In the genomic region with DNA sequence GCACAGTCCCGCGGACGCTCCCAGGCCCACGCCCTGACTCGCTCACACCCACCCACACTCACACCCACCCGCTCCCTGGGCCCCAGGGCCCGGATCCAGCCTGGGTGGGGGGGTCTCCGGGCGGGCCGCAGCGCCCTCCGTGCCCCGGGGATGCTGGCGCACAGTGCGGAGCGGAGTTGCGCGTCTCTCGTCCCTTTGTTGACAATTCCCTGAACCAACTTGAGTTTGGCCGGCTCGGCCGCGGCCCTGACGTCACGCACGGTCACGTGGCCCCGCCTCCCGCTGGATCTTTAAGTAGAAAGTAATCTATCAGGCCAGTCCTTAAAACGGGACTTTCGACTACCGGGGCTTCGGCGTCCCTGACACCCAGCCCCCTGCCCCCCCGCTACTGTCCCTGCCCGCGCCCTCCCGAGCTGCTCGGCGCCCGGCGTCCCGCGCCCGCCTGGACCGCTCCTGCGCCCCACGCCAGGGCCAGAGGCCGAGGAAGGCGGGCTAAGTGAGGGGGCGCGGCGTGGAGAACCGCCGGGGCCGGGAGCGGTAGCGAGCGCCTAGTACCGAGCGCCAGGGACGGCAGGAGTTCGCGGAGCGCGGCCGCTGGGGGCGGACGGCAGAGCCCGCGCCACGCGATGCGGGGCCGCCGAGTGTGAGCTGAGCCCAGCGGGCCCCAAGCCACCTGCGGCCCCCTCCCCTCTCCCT, we compare ENCODE assay signal across 8 cellular contexts. TPM values are rescaled to one million over a fixed set of nuclear protein-coding genes. Genes with fewer than 3 reads are reported as not detected.
DNase-seq lines count a peak whose midpoint lies in the region; ATAC-seq, FAIRE-seq and TF ChIP-seq lines count a peak whose summit lies in the region.

A gene (plus strand): TSS at position 320 of the 696 bp plus-strand sequence. CDS start 492 bp downstream, outside the sequence.

- no peak for FAIRE-seq in HepG2 (lab: Jason Lieb, UNC)

- H4K20me1 ChIP-seq in PC-3 (ENCODE audit: low read length) (no peaks in the 10 kb centered on the region), HepG2 (ENCODE audit: insufficient read depth, low read length) (no peaks in the 10 kb centered on the region)

- POLR2A ChIA-PET in PC-3 (lab: Charles Lee; ENCODE audit: unreplicated experiment): no interaction called here
- POLR2A ChIA-PET in HepG2 (lab: Yijun Ruan, JAX): no interaction called here

- WGBS in HepG2 (ENCODE audit: low lambda C conversion rate): 80% methylated on average over 49 of the region's 78 CpGs

- H3K79me2 ChIP-seq in ACC112 (ENCODE audit: control insufficient read depth, insufficient read depth, low read length, unreplicated experiment): no peaks in the 10 kb centered on the region
- H3K79me2 ChIP-seq in PC-3 (ENCODE audit: low read length): no peaks in the 10 kb centered on the region
- H3K79me2 ChIP-seq in HepG2 (ENCODE audit: insufficient read depth, low read length): no peaks in the 10 kb centered on the region

- H2AFZ ChIP-seq in ACC112 (ENCODE audit: low read length, unreplicated experiment) (peak within 1 kb of the TSS; percentile 66), PC-3 (ENCODE audit: low read length) (peak within 1 kb of the TSS; percentile 99), HepG2 (ENCODE audit: low read length) (no peak within 1 kb of the TSS)

- H3K9me2 ChIP-seq in PC-3 (replicated peaks; ENCODE audit: low read length): no peaks in the 10 kb centered on the region

- H3K27me3 ChIP-seq in ACC112 (ENCODE audit: insufficient read depth, low read length) (peaks cover 97% of the 10 kb centered on the region), PC-3 (ENCODE audit: low read length) (no peaks in the 10 kb centered on the region), HepG2 (ENCODE audit: control insufficient read depth in 1 of 2, insufficient read depth in 2 of 2, low read length in 2 of 2) (peaks cover 12 to 63% of the 10 kb centered on the region in 2 experiments), subcutaneous abdominal adipose tissue (ENCODE audit: control insufficient read depth in 5 of 5, insufficient read depth in 4 of 5, low read length in 5 of 5) (peaks cover 74 to 91% (median 83%) of the 10 kb centered on the region in 5 donors)

- peak; percentile 54 for ATAC-seq in HG03095 (IDR thresholded peaks at IDR 0.05; ENCODE audit: unreplicated experiment)
- ATAC-seq in PC-3: peak; percentile 59
- peak; percentile 36 for ATAC-seq in HepG2

- TF ChIP-seq CTCF in GM12865 (IDR thresholded peaks at IDR 0.05; ENCODE audit: insufficient read depth, low read depth, low read length, missing control alignments) (no peak), PC-3 (conservative IDR thresholded peaks at IDR 0.05; ENCODE audit: low read depth, low read length) (no peak), HepG2 (CRISPR knock-in tag; IDR thresholded peaks at IDR 0.05) (no peak)

- no peaks in the 10 kb centered on the region for H3F3A ChIP-seq in PC-3 (ENCODE audit: low read length, unreplicated experiment)

- intact Hi-C loops in PC-3 (cut with micrococcal nuclease): no loop called here
- intact Hi-C loops in HepG2 (cut with micrococcal nuclease; ENCODE audit: unreplicated experiment): no loop called here

- no peaks in the 10 kb centered on the region for H3K4me1 ChIP-seq in ACC112 (ENCODE audit: control insufficient read depth, insufficient read depth, low read length, unreplicated experiment)
- peaks cover 7% of the 10 kb centered on the region; the same call in 1 of the 2 replicates for H3K4me1 ChIP-seq in PC-3 (ENCODE audit: insufficient read depth, low read length)
- peaks cover 23% of the 10 kb centered on the region for H3K4me1 ChIP-seq in HepG2 (ENCODE audit: insufficient read depth, low read length)
- peaks cover 0 to 53% (median 39%) of the 10 kb centered on the region in 5 donors for H3K4me1 ChIP-seq in subcutaneous abdominal adipose tissue (ENCODE audit: control insufficient read depth in 5 of 5, insufficient read depth in 5 of 5, low read length in 5 of 5)

- CTCF ChIA-PET in PC-3 (lab: Charles Lee): no interaction called here
- CTCF ChIA-PET in HepG2 (lab: Yijun Ruan, JAX; ENCODE audit: low intra/inter-chr PET ratio, low total read pairs): no interaction called here

- H3K9me3 ChIP-seq in PC-3 (ENCODE audit: low read length) (no peaks in the 10 kb centered on the region), HepG2 (ENCODE audit: low read length) (no peaks in the 10 kb centered on the region), subcutaneous abdominal adipose tissue (ENCODE audit: control insufficient read depth in 5 of 5, low read length in 5 of 5) (no peaks in the 10 kb centered on the region)

- TF ChIP-seq EP300 in HepG2 (IDR thresholded peaks at IDR 0.05; ENCODE audit: low read depth in 2 of 2, low read length in 2 of 2): no peak
- no peak for TF ChIP-seq EP300 in HepG2 (CRISPR knock-in tag; IDR thresholded peaks at IDR 0.05; ENCODE audit: borderline replicate concordance)

- H3K4me3 ChIP-seq in ACC112 (ENCODE audit: low read depth, low read length): peak within 1 kb of the TSS; percentile 79
- peak within 1 kb of the TSS; percentile 84 for H3K4me3 ChIP-seq in GM12865 (ENCODE audit: low read depth, low read length)
- H3K4me3 ChIP-seq in PC-3 (ENCODE audit: low read length): peak within 1 kb of the TSS; percentile 85
- H3K4me3 ChIP-seq in HepG2 (replicated peaks in 1 of 3; ENCODE audit: insufficient read depth in 1 of 3, low read depth in 2 of 3, low read length in 3 of 3): peak within 1 kb of the TSS in 2 of 3 experiments; percentile 57 to 59; a peak in 3 of 6 replicates
- peak within 1 kb of the TSS; percentile 55 to 69 (median 58) for H3K4me3 ChIP-seq in subcutaneous abdominal adipose tissue (ENCODE audit: low read depth in 1 of 5, low read length in 5 of 5)

- BruUV-seq in PC-3 (replicated peaks; lab: Mats Ljungman, UMichigan) (no TSS peak), HepG2 (replicated peaks; lab: Mats Ljungman, UMichigan) (no TSS peak)

- in situ Hi-C loops in HepG2 (cut with HindIII; ENCODE audit: extremely low pct_ligation_motif_present, low pct_unique_long_range_greater_than_20kb): no loop called here

- no peak for TF ChIP-seq RAD21 in HepG2 (CRISPR knock-in tag; IDR thresholded peaks at IDR 0.05)

- peak within 1 kb of the TSS; percentile 88 for H3K4me2 ChIP-seq in PC-3 (ENCODE audit: low read length)
- peak within 1 kb of the TSS; percentile 69 for H3K4me2 ChIP-seq in HepG2 (ENCODE audit: low read depth, low read length)

- peak; percentile 71 for DNase-seq in GM12865 (ENCODE audit: low read depth)
- peak; percentile 65 for DNase-seq in PC-3
- DNase-seq in central memory CD4-positive, alpha-beta T cell: peak; percentile 9
- DNase-seq in HepG2 (ENCODE audit: low spot score): no peak
- DNase-seq in cerebellum (ENCODE audit: low spot score): no peak

- peak within 1 kb of the TSS; percentile 58 for H3K9ac ChIP-seq in PC-3 (ENCODE audit: low read length)
- no peak within 1 kb of the TSS for H3K9ac ChIP-seq in HepG2 (ENCODE audit: insufficient read depth, low read depth, low read length)
- H3K9ac ChIP-seq in subcutaneous abdominal adipose tissue (ENCODE audit: low read length in 5 of 5): peak within 1 kb of the TSS in 3 of 5 donors; percentile 23 to 64 (median 32)

- H3K27ac ChIP-seq in ACC112 (ENCODE audit: low read depth, low read length) (no peak within 1 kb of the TSS), PC-3 (ENCODE audit: low read length) (no peak within 1 kb of the TSS), HepG2 (ENCODE audit: extremely low read length, insufficient read depth, low read length) (no peak within 1 kb of the TSS), subcutaneous abdominal adipose tissue (ENCODE audit: low read depth, low read length) (no peak within 1 kb of the TSS)

- TF ChIP-seq POLR2A in HepG2 (IDR thresholded peaks at IDR 0.05; ENCODE audit: insufficient read depth in 1 of 2, low read depth in 2 of 2, low read length in 2 of 2): no peak

- H3K36me3 ChIP-seq in ACC112 (ENCODE audit: insufficient read depth, low read length): no peaks in the 10 kb centered on the region
- H3K36me3 ChIP-seq in PC-3 (ENCODE audit: low read depth, low read length): no peaks in the 10 kb centered on the region
- no peaks in the 10 kb centered on the region for H3K36me3 ChIP-seq in HepG2 (replicated peaks in 1 of 2; ENCODE audit: control insufficient read depth in 1 of 2, insufficient read depth in 2 of 2, low read length in 2 of 2)
- no peaks in the 10 kb centered on the region for H3K36me3 ChIP-seq in subcutaneous abdominal adipose tissue (ENCODE audit: control insufficient read depth in 5 of 5, insufficient read depth in 5 of 5, low read length in 5 of 5)

TF ChIP-seq in HepG2, 621 proteins besides CTCF, POLR2A, EP300 and RAD21 (continues in another document):
- TF ChIP-seq HOXA3 (CRISPR knock-in tag; IDR thresholded peaks at IDR 0.05) (peak; percentile 45; the same call in 1 of the 2 replicates), KLF15 (CRISPR knock-in tag; IDR thresholded peaks at IDR 0.05; ENCODE audit: borderline replicate concordance) (no peak), THYN1 (CRISPR knock-in tag; IDR thresholded peaks at IDR 0.05; ENCODE audit: borderline replicate concordance, low read depth) (no peak), ZNF263 (CRISPR knock-in tag; IDR thresholded peaks at IDR 0.05) (no peak), HNRNPLL (IDR thresholded peaks at IDR 0.05; ENCODE audit: low read depth, low read length, poor library complexity, severe bottlenecking) (peak; percentile 93)

RNA-seq across cellular contexts. Expression of the gene that starts here (rescaled TPM):
- total RNA-seq in PC-3 (2014; rRNA removed): 0.17 TPM in 1 of 2 replicates, not detected in the other
- total RNA-seq in HepG2 (2016; rRNA removed; fragmentation: Illumina TruSeq; extraction: Trizol): not detected in 2 replicates
- not detected in 2 replicates for total RNA-seq in HepG2 (2016; cell fraction: cytosol; rRNA removed; fragmentation: Illumina TruSeq; extraction: Trizol; ENCODE audit: low read depth)
- total RNA-seq in HepG2 (2016; cell fraction: insoluble cytoplasmic fraction; rRNA removed; fragmentation: Illumina TruSeq; extraction: Trizol): not detected in 2 replicates
- not detected in 2 replicates for total RNA-seq in HepG2 (2016; cell fraction: membrane; rRNA removed; fragmentation: Illumina TruSeq; extraction: Trizol)
- total RNA-seq in HepG2 (2016; cell fraction: nucleus; rRNA removed; fragmentation: Illumina TruSeq; extraction: Trizol): not detected in 2 replicates
- not detected in 2 replicates for polyA plus RNA-seq in HepG2 (2011; rRNA removed)
- not detected in 2 replicates for polyA plus RNA-seq in HepG2 (2011; cell fraction: cytosol; rRNA removed)
- not detected in 2 replicates for polyA plus RNA-seq in HepG2 (2011; cell fraction: nucleus; rRNA removed)
- polyA plus RNA-seq in HepG2 (2012): not detected in 2 replicates
- not detected in 2 replicates for polyA plus RNA-seq in HepG2 (2016; cell fraction: cytosol; fragmentation: Illumina TruSeq; extraction: Trizol; ENCODE audit: low read depth)
- not detected in 2 replicates for polyA plus RNA-seq in HepG2 (2016; cell fraction: insoluble cytoplasmic fraction; fragmentation: Illumina TruSeq; extraction: Trizol; ENCODE audit: low read depth)
- not detected in 2 replicates for polyA plus RNA-seq in HepG2 (2016; cell fraction: membrane; fragmentation: Illumina TruSeq; extraction: Trizol; ENCODE audit: low read depth)
- polyA plus RNA-seq in HepG2 (2016; cell fraction: nucleus; fragmentation: Illumina TruSeq; extraction: Trizol; ENCODE audit: insufficient read depth, low read depth): not detected in 2 replicates
- polyA minus RNA-seq in HepG2 (2011; rRNA and poly(A)+ RNA removed; ENCODE audit: low replicate concordance): not detected in 2 replicates
- polyA minus RNA-seq in HepG2 (2011; cell fraction: cytosol; rRNA and poly(A)+ RNA removed): not detected in 2 replicates
- not detected in 2 replicates for polyA minus RNA-seq in HepG2 (2011; cell fraction: nucleus; rRNA and poly(A)+ RNA removed)
- total RNA-seq in cerebellum: not detected

Comparison
In these comparisons a context has a peak if more than half of its experiments do, and no peak if none do; other contexts are left out.
1. Peak in DNase-seq, ATAC-seq, H3K4me3 ChIP-seq, H3K9ac ChIP-seq and H3K4me2 ChIP-seq in PC-3; RNA of the gene not detected or under 1 TPM.
2. Peak in ATAC-seq, H3K4me3 ChIP-seq and H3K4me2 ChIP-seq in HepG2; RNA of the gene not detected or under 1 TPM.
3. DNase-seq: peak in GM12865 (single experiment) and central memory CD4-positive, alpha-beta T cell (single experiment); none in HepG2 (single experiment) and cerebellum (single experiment).
4. Peak in every context shown above with its lines, with median percentiles within 50 percentile points of each other: H3K4me3 ChIP-seq and ATAC-seq.